Comparison of ENCODE assay signal across 11 cellular contexts in genomic region chr14:73290279-73290678, GRCh38. TPM values are rescaled to one million over a fixed set of nuclear protein-coding genes. Genes with fewer than 3 reads are reported as not detected.
DNase-seq lines count a peak whose midpoint lies in the region; ATAC-seq and TF ChIP-seq lines count a peak whose summit lies in the region.
"Had no signal": no experiment of that assay in that cellular context is flagged by ENCODE, and none has a peak within 500 bp of the region (broad histone marks: within the 10 kb centered on the region; RNA-seq: fewer than 3 reads in every experiment).

No MANE protein-coding gene starts in this region.

- peak; percentile 76 for ATAC-seq in activated CD8-positive, alpha-beta memory T cell treated with anti-CD3 and anti-CD28 coated beads, Interleukin-2, amount 10 ng/mL, durations not matched to agents 7 days and 5 days
- ATAC-seq in HG03520 (IDR thresholded peaks at IDR 0.05; ENCODE audit: unreplicated experiment) = peak; percentile 44
- ATAC-seq in stimulated activated naive B cell treated with anti-CD40 and anti-IgM and Interleukin-4, amounts not matched to agents 10 μg/mL and 1 μg/mL and 100 μg/mL, for 72 hours (replicated peaks) = peak; percentile 92 to 97

- no peak for TF ChIP-seq POLR2A in transverse colon (IDR thresholded peaks at IDR 0.05)

- no peak overlapping the region for H3K4ac ChIP-seq in neuronal stem cell (ENCODE audit: low read length)

- H2AFZ ChIP-seq in GM23248 (no peak overlapping the region), neuronal stem cell (ENCODE audit: low read length) (no peak overlapping the region)

- no peak overlapping the region for H2BK15ac ChIP-seq in neuronal stem cell (ENCODE audit: low read length)

- H2BK5ac ChIP-seq in neuronal stem cell (ENCODE audit: low read length) = no peak overlapping the region

- H2BK12ac ChIP-seq in neuronal stem cell (ENCODE audit: low read length) = no peak overlapping the region

- in situ Hi-C loops in GM23248 (cut with MboI) (no loop called here), transverse colon (cut with MboI; ENCODE audit: low pct_ligation_motif_present in 1 of 4, low pct_unique_long_range_greater_than_20kb in 1 of 4, low sequenced_read_pairs in 3 of 4) (loop anchor here in 2 of 4 donors (10.0 kb wide), 2 partner anchors 175 to 185 kb away; no protein-coding TSS in a partner anchor)

- H3K4me1 ChIP-seq in GM23248 (ENCODE audit: insufficient read depth) = peaks cover 5% of the 10 kb centered on the region; the same call in 1 of the 2 replicates
- H3K4me1 ChIP-seq in transverse colon = peaks cover 0 to 17% (median under 1%) of the 10 kb centered on the region in 4 donors
- no peaks in the 10 kb centered on the region for H3K4me1 ChIP-seq in ascending aorta
- H3K4me1 ChIP-seq in neuronal stem cell (ENCODE audit: control insufficient read depth in 2 of 2, insufficient read depth in 1 of 2, low read depth in 1 of 2, low read length in 2 of 2) = no peaks in the 10 kb centered on the region

- no peak for TF ChIP-seq EP300 in transverse colon (IDR thresholded peaks at IDR 0.05; ENCODE audit: low read depth)

- H3K9me3 ChIP-seq in GM23248 (ENCODE audit: low read depth) (no peaks in the 10 kb centered on the region), transverse colon (no peaks in the 10 kb centered on the region), ascending aorta (no peaks in the 10 kb centered on the region), neuronal stem cell (replicated peaks in 1 of 2; ENCODE audit: control insufficient read depth in 2 of 2, insufficient read depth in 1 of 2, low read depth in 1 of 2, low read length in 2 of 2) (no peaks in the 10 kb centered on the region)

- no peak overlapping the region for H3K4me3 ChIP-seq in GM23248
- H3K4me3 ChIP-seq in transverse colon = no peak overlapping the region
- no peak overlapping the region for H3K4me3 ChIP-seq in ascending aorta
- H3K4me3 ChIP-seq in neuronal stem cell (ENCODE audit: low read length in 2 of 2) = no peak overlapping the region

- intact Hi-C loops in transverse colon (cut with DNase I; ENCODE audit: low total_unique reads) = no loop called here
- intact Hi-C loops in ascending aorta (cut with DNase I) = no loop called here

- peaks cover 75% of the 10 kb centered on the region for H3K79me2 ChIP-seq in GM23248 (ENCODE audit: insufficient read depth)

- TF ChIP-seq CTCF in transverse colon (IDR thresholded peaks at IDR 0.05) (no peak), ascending aorta (IDR thresholded peaks at IDR 0.05) (no peak)

- H3K14ac ChIP-seq in neuronal stem cell (ENCODE audit: low read length) = no peak overlapping the region

- H2BK120ac ChIP-seq in neuronal stem cell (ENCODE audit: low read depth, low read length) = no peak overlapping the region

- H3K4me2 ChIP-seq in GM23248 (ENCODE audit: unreplicated experiment) = no peak overlapping the region
- H3K4me2 ChIP-seq in neuronal stem cell (ENCODE audit: insufficient read depth, low read length, poor library complexity, severe bottlenecking) = no peak overlapping the region

- H3K36me3 ChIP-seq in GM23248 (ENCODE audit: low read depth) (peaks cover 47% of the 10 kb centered on the region), transverse colon (peaks cover 0 to 36% (median 7%) of the 10 kb centered on the region in 4 donors), ascending aorta (peaks cover 23 to 26% of the 10 kb centered on the region in 2 donors), neuronal stem cell (replicated peaks in 1 of 2; ENCODE audit: control insufficient read depth in 2 of 2, insufficient read depth in 2 of 2, low read length in 2 of 2) (peaks cover 4 to 34% of the 10 kb centered on the region in 2 donors)

- no peaks in the 10 kb centered on the region for H3K27me3 Mint-ChIP-seq in activated CD8-positive, alpha-beta memory T cell treated with anti-CD3 and anti-CD28 coated beads, Interleukin-2, amount 10 ng/mL, durations not matched to agents 7 days and 5 days
- H3K27me3 Mint-ChIP-seq in stimulated activated naive B cell treated with anti-CD40 and anti-IgM and Interleukin-4, amounts not matched to agents 10 μg/mL and 1 μg/mL and 100 μg/mL, for 72 hours = no peaks in the 10 kb centered on the region

- no peak overlapping the region for H3K9ac ChIP-seq in GM23248
- no peak overlapping the region for H3K9ac ChIP-seq in neuronal stem cell (ENCODE audit: low read depth, low read length, poor library complexity)

- H3K4me1 Mint-ChIP-seq in activated CD8-positive, alpha-beta memory T cell treated with anti-CD3 and anti-CD28 coated beads, Interleukin-2, amount 10 ng/mL, durations not matched to agents 7 days and 5 days = peaks cover 37% of the 10 kb centered on the region
- H3K4me1 Mint-ChIP-seq in stimulated activated naive B cell treated with anti-CD40 and anti-IgM and Interleukin-4, amounts not matched to agents 10 μg/mL and 1 μg/mL and 100 μg/mL, for 72 hours = peaks cover 4 to 13% of the 10 kb centered on the region in 2 donors

- H3K27ac ChIP-seq in GM23248 (peak overlapping the region; percentile 20), transverse colon (no peak overlapping the region), ascending aorta (no peak overlapping the region), neuronal stem cell (replicated peaks; ENCODE audit: low read length) (no peak overlapping the region)

- DNase-seq in activated CD8-positive, alpha-beta memory T cell treated with anti-CD3 and anti-CD28 coated beads, Interleukin-2, amount 10 ng/mL, durations not matched to agents 7 days and 5 days = no peak
- no peak for DNase-seq in activated CD8-positive, alpha-beta memory T cell treated with anti-CD3 and anti-CD28 coated beads, Interleukin-2, amount 50 U/mL, for 4 hours
- DNase-seq in GM23248 = no peak
- DNase-seq in stimulated activated naive B cell treated with anti-CD40 and anti-IgM and Interleukin-4, amounts not matched to agents 10 μg/mL and 1 μg/mL and 100 μg/mL, for 72 hours = no peak
- DNase-seq in transverse colon = no peak
- DNase-seq in ascending aorta (ENCODE audit: low spot score in 2 of 2) = no peak
- no peak for DNase-seq in neuronal stem cell (ENCODE audit: low spot score)
- DNase-seq: central memory CD4-positive, alpha-beta T cell; mammary epithelial cell had no signal

- CTCF ChIA-PET in activated CD8-positive, alpha-beta memory T cell treated with anti-CD3 and anti-CD28 coated beads, Interleukin-2, amount 10 ng/mL, durations not matched to agents 7 days and 5 days (lab: Charles Lee) = interaction anchor here (0.9 kb wide), 1 partner anchor 170 kb away, joined by 3 read pairs; no protein-coding TSS in a partner anchor

- H3K4me3 Mint-ChIP-seq in activated CD8-positive, alpha-beta memory T cell treated with anti-CD3 and anti-CD28 coated beads, Interleukin-2, amount 10 ng/mL, durations not matched to agents 7 days and 5 days = no peak overlapping the region
- no peak overlapping the region for H3K4me3 Mint-ChIP-seq in stimulated activated naive B cell treated with anti-CD40 and anti-IgM and Interleukin-4, amounts not matched to agents 10 μg/mL and 1 μg/mL and 100 μg/mL, for 72 hours

- peaks cover 55% of the 10 kb centered on the region for H3F3A ChIP-seq in GM23248 (ENCODE audit: insufficient read depth)

- H4K20me1 ChIP-seq in GM23248 (ENCODE audit: insufficient read depth) = no peaks in the 10 kb centered on the region

- H3K27me3 ChIP-seq in GM23248 (replicated peaks; ENCODE audit: insufficient read depth) = no peaks in the 10 kb centered on the region
- H3K27me3 ChIP-seq in transverse colon = no peaks in the 10 kb centered on the region
- H3K27me3 ChIP-seq in ascending aorta = no peaks in the 10 kb centered on the region
- H3K27me3 ChIP-seq in neuronal stem cell (ENCODE audit: control insufficient read depth in 3 of 3, insufficient read depth in 3 of 3, low read depth in 1 of 3, low read length in 3 of 3) = no peaks in the 10 kb centered on the region

- peaks cover 30% of the 10 kb centered on the region for H3K36me3 Mint-ChIP-seq in activated CD8-positive, alpha-beta memory T cell treated with anti-CD3 and anti-CD28 coated beads, Interleukin-2, amount 10 ng/mL, durations not matched to agents 7 days and 5 days
- H3K36me3 Mint-ChIP-seq in stimulated activated naive B cell treated with anti-CD40 and anti-IgM and Interleukin-4, amounts not matched to agents 10 μg/mL and 1 μg/mL and 100 μg/mL, for 72 hours = peaks cover 13 to 26% of the 10 kb centered on the region in 2 donors

- no peak overlapping the region for H2AK5ac ChIP-seq in neuronal stem cell (ENCODE audit: low read depth, low read length)

- H4K91ac ChIP-seq in neuronal stem cell (ENCODE audit: low read depth, low read length, poor library complexity) = no peak overlapping the region

- H3K9me2 ChIP-seq in GM23248 (ENCODE audit: insufficient read depth) = no peaks in the 10 kb centered on the region

- no peaks in the 10 kb centered on the region for H3K9me3 Mint-ChIP-seq in activated CD8-positive, alpha-beta memory T cell treated with anti-CD3 and anti-CD28 coated beads, Interleukin-2, amount 10 ng/mL, durations not matched to agents 7 days and 5 days (ENCODE audit: low read depth)
- no peaks in the 10 kb centered on the region for H3K9me3 Mint-ChIP-seq in stimulated activated naive B cell treated with anti-CD40 and anti-IgM and Interleukin-4, amounts not matched to agents 10 μg/mL and 1 μg/mL and 100 μg/mL, for 72 hours

- H3K79me1 ChIP-seq in neuronal stem cell (ENCODE audit: low read depth, low read length) = no peaks in the 10 kb centered on the region

- H4K8ac ChIP-seq in neuronal stem cell (ENCODE audit: low read depth, low read length) = no peak overlapping the region

- 83 to 86% methylated on average over 4 of the region's 4 CpGs for WGBS in GM23248 (ENCODE audit: low coverage in 1 of 2, low lambda C conversion rate in 2 of 2, missing lambda C conversion rate in 2 of 2), 2 experiments
- WGBS in transverse colon (ENCODE audit: low coverage in 1 of 2), 2 donors = 66 to 72% methylated on average over 4 of the region's 4 CpGs
- no CpG with 5 or more reads among the region's 4 CpGs for WGBS in neuronal stem cell (ENCODE audit: extremely low coverage in 2 of 2, insufficient read length in 2 of 2, insufficient replicate concordance in 1 of 2), 2 donors

- H3K18ac ChIP-seq in neuronal stem cell (ENCODE audit: low read length) = no peak overlapping the region

- peak overlapping the region; percentile 44 for H3K27ac Mint-ChIP-seq in activated CD8-positive, alpha-beta memory T cell treated with anti-CD3 and anti-CD28 coated beads, Interleukin-2, amount 10 ng/mL, durations not matched to agents 7 days and 5 days
- H3K27ac Mint-ChIP-seq in stimulated activated naive B cell treated with anti-CD40 and anti-IgM and Interleukin-4, amounts not matched to agents 10 μg/mL and 1 μg/mL and 100 μg/mL, for 72 hours = no peak overlapping the region

- H3K23ac ChIP-seq in neuronal stem cell (ENCODE audit: low read depth, low read length, poor library complexity) = no peak overlapping the region

RNA-seq across cellular contexts. Expression of gene PAPLN, which starts 53.0 kb away (rescaled TPM):
- total RNA-seq in activated CD8-positive, alpha-beta memory T cell treated with anti-CD3 and anti-CD28 coated beads, Interleukin-2, amount 10 ng/mL, durations not matched to agents 7 days and 5 days = 1 to 10 TPM in 1 of 2 experiments, under 1 TPM in 1; 0.73 to 1.8 TPM
- 0.22 and 1.0 TPM in 2 replicates for total RNA-seq in GM23248 (2014; rRNA removed; shearing (Covaris generic))
- 0.51 and 0.98 TPM in 2 replicates for polyA plus RNA-seq in GM23248 (2016; fragmentation: Nextera tagmentation; extraction: Ambion mirVana)
- total RNA-seq in transverse colon (10 to 100 TPM in 2 of 4 donors, 1 to 10 TPM in 2; 3.0 to 15.7 (median 11.0) TPM), ascending aorta (4.9 TPM)
- polyA plus RNA-seq in neuronal stem cell (2013, experiment 1 of 2) = 15.1 TPM
- polyA plus RNA-seq in neuronal stem cell (2013, experiment 2 of 2) = 15.7 TPM
- total RNA-seq: SK-MEL-5 had no signal

Comparison
In these comparisons a context has a peak if more than half of its experiments do, and no peak if none do; other contexts are left out.
1. ATAC-seq: peak in every context shown above with its lines; median percentile 94 in stimulated activated naive B cell treated with anti-CD40 and anti-IgM and Interleukin-4, amounts not matched to agents 10 μg/mL and 1 μg/mL and 100 μg/mL, for 72 hours; 76 in activated CD8-positive, alpha-beta memory T cell treated with anti-CD3 and anti-CD28 coated beads, Interleukin-2, amount 10 ng/mL, durations not matched to agents 7 days and 5 days; 44 in HG03520.